Comparison of ENCODE assay signal across 16 cellular contexts in the genomic region with DNA sequence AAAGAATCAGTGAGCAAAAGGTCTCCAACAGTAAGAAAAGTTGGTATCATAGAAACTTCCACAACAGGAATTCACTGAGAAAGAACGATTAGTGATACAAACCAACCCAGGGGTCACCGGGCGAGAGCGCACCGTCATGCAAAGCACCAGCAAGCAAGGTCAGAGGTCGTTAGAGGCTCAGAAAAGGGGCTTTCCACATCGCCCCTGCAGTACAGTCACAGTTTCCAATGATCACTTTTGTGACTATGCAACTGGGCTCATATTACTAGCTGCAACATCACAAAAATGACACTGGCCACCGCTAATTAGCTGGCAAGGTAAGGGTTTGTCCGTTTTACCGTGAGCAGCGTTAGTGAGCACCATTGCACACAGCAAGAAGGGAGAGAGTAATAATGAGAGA.
"Had no signal": no experiment of that assay in that cellular context is flagged by ENCODE, and none has a peak within 500 bp of the region (broad histone marks: within the 10 kb centered on the region; RNA-seq: fewer than 3 reads in every experiment).

No MANE protein-coding gene starts in this region.

- H3K4me3 Mint-ChIP-seq: activated B cell treated with CpG ODN at 0.5 μM for 24 hours; activated naive CD8-positive, alpha-beta T cell treated with anti-CD3 and anti-CD28 coated beads, Interleukin-2, amount 10 ng/mL, durations not matched to agents 7 days and 5 days; dendritic cell treated with granulocyte-macrophage colony-stimulating factor and Interleukin-4, amounts not matched to agents 40 ng/mL and 50 ng/mL, for 4 days; memory B cell; naive thymus-derived CD8-positive, alpha-beta T cell had no signal

- H3K27me3 ChIP-seq: brain microvascular endothelial cell, right atrium auricular region, SJSA1 had no signal

- H3K36me3 Mint-ChIP-seq: activated naive CD8-positive, alpha-beta T cell treated with anti-CD3 and anti-CD28 coated beads, Interleukin-2, amount 10 ng/mL, durations not matched to agents 7 days and 5 days; memory B cell had no signal

- ATAC-seq: left ventricle myocardium superior; naive thymus-derived CD8-positive, alpha-beta T cell had no signal

- H3K27ac Mint-ChIP-seq: activated B cell treated with CpG ODN at 0.5 μM for 24 hours; activated naive CD8-positive, alpha-beta T cell treated with anti-CD3 and anti-CD28 coated beads, Interleukin-2, amount 10 ng/mL, durations not matched to agents 7 days and 5 days; dendritic cell treated with granulocyte-macrophage colony-stimulating factor and Interleukin-4, amounts not matched to agents 40 ng/mL and 50 ng/mL, for 4 days; memory B cell; progenitor cell of endocrine pancreas had no signal

- H3K9me3 ChIP-seq: right atrium auricular region, SJSA1 had no signal

- H3K9me3 Mint-ChIP-seq: activated B cell treated with CpG ODN at 0.5 μM for 24 hours; activated naive CD8-positive, alpha-beta T cell treated with anti-CD3 and anti-CD28 coated beads, Interleukin-2, amount 10 ng/mL, durations not matched to agents 7 days and 5 days; dendritic cell treated with granulocyte-macrophage colony-stimulating factor and Interleukin-4, amounts not matched to agents 40 ng/mL and 50 ng/mL, for 4 days; memory B cell; naive thymus-derived CD8-positive, alpha-beta T cell had no signal

- DNase-seq: activated B cell treated with CpG ODN at 0.5 μM for 24 hours; activated gamma-delta T cell; activated naive CD8-positive, alpha-beta T cell treated with anti-CD3 and anti-CD28 coated beads, Interleukin-2, amount 10 ng/mL, durations not matched to agents 7 days and 5 days; anterior cingulate cortex; brain microvascular endothelial cell; effector memory CD4-positive, alpha-beta T cell; foreskin fibroblast; glutamatergic neuron; left ventricle myocardium superior had no signal

- H3K27ac ChIP-seq: brain microvascular endothelial cell, right atrium auricular region, SJSA1, skin epidermis had no signal

- H3K4me1 Mint-ChIP-seq: memory B cell had no signal

- H3K36me3 ChIP-seq: brain microvascular endothelial cell, right atrium auricular region, SJSA1 had no signal

- H3K4me3 ChIP-seq: right atrium auricular region, SJSA1, skin epidermis had no signal
